ENCODE assay signal across 17 cellular contexts in genomic region chr12:64797156-64797555, GRCh38. TPM values are rescaled to one million over a fixed set of nuclear protein-coding genes. Genes with fewer than 3 reads are reported as not detected.
DNase-seq lines count a peak whose midpoint lies in the region; ATAC-seq and TF ChIP-seq lines count a peak whose summit lies in the region.
"Had no signal": no experiment of that assay in that cellular context is flagged by ENCODE, and none has a peak within 500 bp of the region (broad histone marks: within the 10 kb centered on the region; RNA-seq: fewer than 3 reads in every experiment).

No MANE protein-coding gene starts in this region.

- no peak overlapping the region for H2AFZ ChIP-seq in PC-3 (ENCODE audit: low read length)
- no peak overlapping the region for H2AFZ ChIP-seq in mesenchymal stem cell (ENCODE audit: low read depth, low read length)
- H2AFZ ChIP-seq: GM23338 had no signal

- no peak overlapping the region for H3K23ac ChIP-seq in mesenchymal stem cell (ENCODE audit: low read length in 2 of 2)

- no peak overlapping the region for H3K14ac ChIP-seq in mesenchymal stem cell (ENCODE audit: low read length in 2 of 2)

- H3K4me1 ChIP-seq in Caco-2: peaks cover 46% of the 10 kb centered on the region
- peaks cover 27% of the 10 kb centered on the region for H3K4me1 ChIP-seq in PC-3 (ENCODE audit: insufficient read depth, low read length)
- no peaks in the 10 kb centered on the region for H3K4me1 ChIP-seq in mesenchymal stem cell (ENCODE audit: control insufficient read depth, insufficient read depth, low read depth, low read length)
- H3K4me1 ChIP-seq: BLaER1 had no signal

- no peak overlapping the region for H2BK12ac ChIP-seq in mesenchymal stem cell (ENCODE audit: low read length in 2 of 2)

- TF ChIP-seq CTCF in Caco-2 (IDR thresholded peaks at IDR 0.05; ENCODE audit: insufficient read depth in 1 of 2, low read depth in 1 of 2, low read length in 1 of 2, severe bottlenecking in 1 of 2, unreplicated experiment in 1 of 2) (no peak), PC-3 (conservative IDR thresholded peaks at IDR 0.05; ENCODE audit: low read depth, low read length) (no peak), fibroblast of villous mesenchyme (IDR thresholded peaks at IDR 0.05; ENCODE audit: insufficient read depth, low read depth, low read length) (no peak)

- POLR2A ChIA-PET in Caco-2 (lab: Charles Lee): interaction anchor here (1.8 kb wide), 1 partner anchor 17 kb away, joined by 8 read pairs; no protein-coding TSS in a partner anchor
- POLR2A ChIA-PET in PC-3 (lab: Charles Lee; ENCODE audit: unreplicated experiment): interaction anchor here (0.5 kb wide), 1 partner anchor 837 kb away, joined by 6 read pairs; no protein-coding TSS in a partner anchor

- no peak overlapping the region for H2BK5ac ChIP-seq in mesenchymal stem cell (ENCODE audit: low read depth, low read length, poor library complexity, severe bottlenecking)

- no TSS peak for BruUV-seq in Caco-2 (replicated peaks; lab: Mats Ljungman, UMichigan)
- no TSS peak for BruUV-seq in PC-3 (replicated peaks; lab: Mats Ljungman, UMichigan)

- no peaks in the 10 kb centered on the region for H3K79me1 ChIP-seq in mesenchymal stem cell (replicated peaks; ENCODE audit: low read length, poor library complexity, severe bottlenecking)

- H2BK15ac ChIP-seq in mesenchymal stem cell (ENCODE audit: low read depth, poor library complexity, severe bottlenecking): no peak overlapping the region

- whole genome bisulfite sequencing in mesenchymal stem cell: 73% methylated on average over 1 of the region's 1 CpG

- no peak overlapping the region for H4K91ac ChIP-seq in mesenchymal stem cell (ENCODE audit: low read length)

- H3K4me3 ChIP-seq in Caco-2 (ENCODE audit: low read depth, low read length) (no peak overlapping the region), PC-3 (ENCODE audit: low read length) (peak overlapping the region; percentile 13; the same call in 1 of the 2 replicates), fibroblast of villous mesenchyme (ENCODE audit: low read depth, low read length) (no peak overlapping the region), mesenchymal stem cell (ENCODE audit: insufficient read depth in 1 of 2, low read depth in 1 of 2, low read length in 2 of 2) (no peak overlapping the region)
- H3K4me3 ChIP-seq: BLaER1, GM23338, K562 had no signal

- 0 out of 2 replicates have a peak, but pooled peaks cover 4% of the 10 kb centered on the region for H3K79me2 ChIP-seq in PC-3 (ENCODE audit: low read length)

- peaks cover 49% of the 10 kb centered on the region for H3K4me1 Mint-ChIP-seq in Caco-2 (ENCODE audit: low read depth, unreplicated experiment)

- ATAC-seq in PC-3: peak; percentile 81
- ATAC-seq in GM21825 (IDR thresholded peaks at IDR 0.05; ENCODE audit: unreplicated experiment): no peak
- ATAC-seq: GM23338, K562 had no signal

- H3K4ac ChIP-seq in mesenchymal stem cell (ENCODE audit: low read depth in 1 of 2, low read length in 2 of 2): no peak overlapping the region

- no peak overlapping the region for H3K4me3 Mint-ChIP-seq in Caco-2 (ENCODE audit: unreplicated experiment)
- H3K4me3 Mint-ChIP-seq: CD4-positive, alpha-beta memory T cell; GM23338 had no signal

- no peaks in the 10 kb centered on the region for H3K36me3 Mint-ChIP-seq in Caco-2 (ENCODE audit: insufficient read depth, unreplicated experiment)
- H3K36me3 Mint-ChIP-seq: CD4-positive, alpha-beta memory T cell had no signal

- H3K4me2 ChIP-seq in PC-3 (ENCODE audit: low read length) (peak overlapping the region; percentile 64), mesenchymal stem cell (ENCODE audit: low read length, poor library complexity, severe bottlenecking) (no peak overlapping the region)
- H3K4me2 ChIP-seq: BLaER1, GM23338 had no signal

- H3K27ac ChIP-seq in PC-3 (ENCODE audit: low read length): peak overlapping the region; percentile 48
- no peak overlapping the region for H3K27ac ChIP-seq in mesenchymal stem cell (ENCODE audit: low read length, poor library complexity, severe bottlenecking)
- H3K27ac ChIP-seq: BLaER1 had no signal

- H3K27ac Mint-ChIP-seq in Caco-2 (ENCODE audit: unreplicated experiment): peak overlapping the region; percentile 24
- H3K27ac Mint-ChIP-seq: CD4-positive, alpha-beta memory T cell; GM23338 had no signal

- DNase-seq in Caco-2 (no peak), PC-3 (peak; percentile 82), fibroblast of villous mesenchyme (ENCODE audit: low read depth) (peak; percentile 36), mesenchymal stem cell (peak; percentile 30), COLO668 (lab: John Stamatoyannopoulos, UW; ENCODE audit: unreplicated experiment) (no peak), DMS79 treated with DMSO at 0.1 percent for 48 hours (lab: John Stamatoyannopoulos, UW) (no peak)
- DNase-seq in NK-92 treated with Interleukin-12 subunit alpha and Interleukin-12 subunit beta, amount 100 ng/mL, for 24 hours (lab: John Stamatoyannopoulos, UW): no peak
- DNase-seq: CD4-positive, alpha-beta memory T cell; GF-D8; NCI-H1105 treated with DMSO at 0.1 percent for 48 hours; NCI-H1694 treated with DMSO at 0.1 percent for 48 hours; NCI-H510A treated with DMSO at 0.1 percent for 48 hours; NCI-H82 had no signal

- H3K9me2 ChIP-seq in PC-3 (replicated peaks; ENCODE audit: low read length): no peaks in the 10 kb centered on the region

- H3K36me3 ChIP-seq in Caco-2 (ENCODE audit: control insufficient read depth, insufficient read depth, low read length): no peaks in the 10 kb centered on the region
- no peaks in the 10 kb centered on the region for H3K36me3 ChIP-seq in PC-3 (ENCODE audit: low read depth, low read length)
- H3K36me3 ChIP-seq in mesenchymal stem cell (ENCODE audit: control insufficient read depth in 1 of 2, insufficient read depth in 2 of 2, low read depth in 1 of 2, low read length in 2 of 2): no peaks in the 10 kb centered on the region
- H3K36me3 ChIP-seq: BLaER1 had no signal

- CTCF ChIA-PET in Caco-2 (lab: Charles Lee) (interaction anchor here (0.7 to 1.8 kb wide), 3 partner anchors 86 to 506 kb away, joined by 5 to 18 read pairs (median 9); no protein-coding TSS in a partner anchor), PC-3 (lab: Charles Lee) (interaction anchor here (0.5 to 1.6 kb wide), 9 partner anchors 16 to 324 kb away, joined by 3 to 11 read pairs (median 7); partner anchors contain the start of gene WIF1)

- no peaks in the 10 kb centered on the region for H4K20me1 ChIP-seq in PC-3 (ENCODE audit: low read length)
- H4K20me1 ChIP-seq: BLaER1 had no signal

- H2AK5ac ChIP-seq in mesenchymal stem cell (ENCODE audit: low read length, severe bottlenecking): no peak overlapping the region

- no peaks in the 10 kb centered on the region for H3K27me3 Mint-ChIP-seq in Caco-2 (ENCODE audit: insufficient read depth, unreplicated experiment)

- H3K9me3 ChIP-seq in Caco-2 (no peaks in the 10 kb centered on the region), PC-3 (ENCODE audit: low read length) (no peaks in the 10 kb centered on the region), mesenchymal stem cell (ENCODE audit: control insufficient read depth, low read length) (no peaks in the 10 kb centered on the region)
- H3K9me3 ChIP-seq: BLaER1 had no signal

- no peaks in the 10 kb centered on the region for H3F3A ChIP-seq in PC-3 (ENCODE audit: low read length, unreplicated experiment)

- H3K27me3 ChIP-seq in Caco-2 (replicated peaks; ENCODE audit: control insufficient read depth, insufficient read depth, low read length) (no peaks in the 10 kb centered on the region), PC-3 (ENCODE audit: low read length) (no peaks in the 10 kb centered on the region), mesenchymal stem cell (ENCODE audit: control insufficient read depth in 1 of 2, insufficient read depth in 1 of 2, low read length in 2 of 2) (peaks cover 28 to 42% of the 10 kb centered on the region in 2 experiments)
- H3K27me3 ChIP-seq: BLaER1 had no signal

- H3K9me3 Mint-ChIP-seq in Caco-2 (ENCODE audit: unreplicated experiment): no peaks in the 10 kb centered on the region
- H3K9me3 Mint-ChIP-seq: CD4-positive, alpha-beta memory T cell; GM23338 had no signal

- intact Hi-C loops in Caco-2 (cut with micrococcal nuclease; ENCODE audit: unreplicated experiment): loop anchor here (2.0 to 5.0 kb wide), 2 partner anchors 40 to 326 kb away; no protein-coding TSS in a partner anchor
- intact Hi-C loops in PC-3 (cut with micrococcal nuclease): loop anchor here (2.0 to 10.0 kb wide), 3 partner anchors 62 to 326 kb away; no protein-coding TSS in a partner anchor

- H2BK120ac ChIP-seq in mesenchymal stem cell (ENCODE audit: low read depth, low read length): no peak overlapping the region

- no peak overlapping the region for H3K18ac ChIP-seq in mesenchymal stem cell (ENCODE audit: low read depth in 1 of 2, low read length in 2 of 2)

- H3K9ac ChIP-seq in PC-3 (ENCODE audit: low read length) (no peak overlapping the region), mesenchymal stem cell (ENCODE audit: low read length) (no peak overlapping the region)
- H3K9ac ChIP-seq: BLaER1 had no signal

- H4K8ac ChIP-seq in mesenchymal stem cell (ENCODE audit: low read length): no peak overlapping the region

RNA-seq across cellular contexts. Expression of gene TBC1D30, which starts 27.3 kb away (rescaled TPM):
- total RNA-seq in Caco-2 (2022) (10.8 and 10.9 TPM in 2 replicates), PC-3 (2014; rRNA removed) (16.8 and 36.1 TPM in 2 replicates), fibroblast of villous mesenchyme (under 0.01 TPM in 2 replicates)
- 0.11 TPM for polyA plus RNA-seq in mesenchymal stem cell (2013, experiment 1 of 2)
- 0.05 TPM for polyA plus RNA-seq in mesenchymal stem cell (2013, experiment 2 of 2)
- polyA plus RNA-seq: CD4-positive, alpha-beta memory T cell had no signal

RNA-seq across cellular contexts. Expression of gene GNS, which starts 38.0 kb away (rescaled TPM):
- total RNA-seq in Caco-2 (2022) (62.9 and 75.1 TPM in 2 replicates), PC-3 (2014; rRNA removed) (55.1 TPM in 2 replicates), fibroblast of villous mesenchyme (146 and 166 TPM in 2 replicates)
- 145 TPM for polyA plus RNA-seq in mesenchymal stem cell (2013, experiment 1 of 2)
- 145 TPM for polyA plus RNA-seq in mesenchymal stem cell (2013, experiment 2 of 2)

Comparison
In these comparisons a context has a peak if more than half of its experiments do, and no peak if none do; other contexts are left out.
1. DNase-seq: peak in PC-3 (single experiment), fibroblast of villous mesenchyme (single experiment) and mesenchymal stem cell (single experiment); none in Caco-2 (0 of 2), COLO668 (single experiment), NK-92 treated with Interleukin-12 subunit alpha and Interleukin-12 subunit beta, amount 100 ng/mL, for 24 hours (single experiment) and DMS79 treated with DMSO at 0.1 percent for 48 hours (single experiment).
2. RNA of gene TBC1D30, which starts 27.3 kb away (total RNA-seq): 16.8 to 36.1 TPM in PC-3 and 10.8 to 10.9 TPM in Caco-2; under 0.01 TPM in fibroblast of villous mesenchyme; every median in the first group is over 10 times any median in the second.